25 cellular contexts compared by ENCODE assay signal in the genomic region with DNA sequence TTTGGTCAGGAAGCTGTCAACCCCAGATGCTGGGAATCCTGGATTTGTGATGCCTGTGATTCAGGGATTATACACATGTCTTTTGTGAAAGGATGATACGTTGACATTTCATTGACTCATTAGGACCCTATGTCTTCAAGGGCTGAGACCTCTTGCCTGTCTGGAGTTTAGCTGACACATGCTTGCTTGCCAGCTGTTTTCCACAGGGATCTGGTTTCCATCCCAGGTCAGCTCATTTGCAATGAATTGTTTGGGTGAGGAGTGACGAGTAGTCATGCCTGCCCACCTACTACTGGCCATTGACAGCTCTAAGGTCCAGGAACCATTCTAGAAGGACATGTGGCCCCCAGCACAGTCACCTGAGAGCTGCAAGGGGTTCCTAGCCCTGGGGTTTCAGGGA.
"Had no signal": no experiment of that assay in that cellular context is flagged by ENCODE, and none has a peak within 500 bp of the region (broad histone marks: within the 10 kb centered on the region; RNA-seq: fewer than 3 reads in every experiment).

No MANE protein-coding gene starts in this region.

- H3K9me3 ChIP-seq: colonic mucosa, esophagus squamous epithelium, gastrocnemius medialis, heart right ventricle, left lung, mucosa of descending colon had no signal

- H3K27me3 ChIP-seq: colonic mucosa, esophagus squamous epithelium, gastrocnemius medialis, heart right ventricle, left lung had no signal

- FAIRE-seq: endothelial cell of umbilical vein, islet of Langerhans, kidney had no signal

- ATAC-seq: gastrocnemius medialis; left colon; left lung; left ventricle myocardium superior; mucosa of descending colon; naive thymus-derived CD8-positive, alpha-beta T cell had no signal

- H3K9me3 Mint-ChIP-seq: mesothelial cell of epicardium; naive thymus-derived CD8-positive, alpha-beta T cell had no signal

- H3K36me3 Mint-ChIP-seq: mesothelial cell of epicardium; naive B cell; naive thymus-derived CD8-positive, alpha-beta T cell had no signal

- DNase-seq: colonic mucosa; cortex of kidney; dermis blood vessel endothelial cell; dorsolateral prefrontal cortex; effector CD4-positive, alpha-beta T cell; effector memory CD4-positive, alpha-beta T cell; esophagus squamous epithelium; foreskin fibroblast; foreskin melanocyte; gastrocnemius medialis; glutamatergic neuron; heart right ventricle; hippocampal formation; kidney; kidney glomerular epithelial cell; left colon; left lung; left ventricle myocardium superior; mesenchymal stem cell; mucosa of descending colon; naive B cell; naive thymus-derived CD8-positive, alpha-beta T cell had no signal

- H3K27ac ChIP-seq: colonic mucosa, dorsolateral prefrontal cortex, esophagus squamous epithelium, gastrocnemius medialis, heart right ventricle, left lung had no signal

- H3K27ac Mint-ChIP-seq: mesothelial cell of epicardium; naive B cell; naive thymus-derived CD8-positive, alpha-beta T cell had no signal

- H3K4me1 Mint-ChIP-seq: mesothelial cell of epicardium; naive B cell; naive thymus-derived CD8-positive, alpha-beta T cell had no signal

- H3K36me3 ChIP-seq: colonic mucosa, esophagus squamous epithelium, gastrocnemius medialis, heart right ventricle, left lung had no signal

- H3K4me1 ChIP-seq: colonic mucosa, esophagus squamous epithelium, gastrocnemius medialis, heart right ventricle, left lung had no signal

- H3K4me3 Mint-ChIP-seq: mesothelial cell of epicardium; naive B cell; naive thymus-derived CD8-positive, alpha-beta T cell had no signal

- H3K4me3 ChIP-seq: colonic mucosa, dorsolateral prefrontal cortex, esophagus squamous epithelium, gastrocnemius medialis, heart right ventricle, left lung, mucosa of descending colon had no signal
